ENCODE assay signal across 11 cellular contexts in genomic region chr11:121664144-121664543, GRCh38.
"Had no signal": no experiment of that assay in that cellular context is flagged by ENCODE, and none has a peak within 500 bp of the region (broad histone marks: within the 10 kb centered on the region; RNA-seq: fewer than 3 reads in every experiment).

No MANE protein-coding gene starts in this region.

- DNase-seq: GM23248, GOT3, H7, H9, HCEC 1CT, HFFc6 had no signal

- H2AFZ ChIP-seq: GM23248, GM23338 had no signal

- H3K4me2 ChIP-seq: GM23338 had no signal

- H3K27ac ChIP-seq: GM23248 had no signal

- FAIRE-seq: H1, H54 had no signal

- ATAC-seq: GM23338, HCT116 had no signal

- H3K9ac ChIP-seq: GM23248 had no signal

- H3K36me3 ChIP-seq: HAP-1 had no signal

- H3K9me3 ChIP-seq: HAP-1 had no signal

- H3K4me3 ChIP-seq: GM23248, GM23338, HAP-1 had no signal
